In genomic region chr10:131908151-131908550, GRCh38 we compare ENCODE assay signal across 1 cellular context.
A peak's percentile ranks its signal among the peaks of the same experiment; 100 is the strongest.
TF ChIP-seq lines count a peak whose summit lies in the region.

No MANE protein-coding gene starts in this region.

TF ChIP-seq in HepG2, 621 proteins besides CTCF, POLR2A, EP300 and RAD21 (continues in another document):
- TF ChIP-seq TRIM22 (IDR thresholded peaks at IDR 0.05), result no peak
- TF ChIP-seq REPIN1 (CRISPR knock-in tag; IDR thresholded peaks at IDR 0.05; ENCODE audit: borderline replicate concordance, low read depth), result no peak
- no peak for TF ChIP-seq NRL (CRISPR knock-in tag; IDR thresholded peaks at IDR 0.05; ENCODE audit: borderline replicate concordance)
- TF ChIP-seq EED (CRISPR knock-in tag; IDR thresholded peaks at IDR 0.05), result no peak
- TF ChIP-seq NR0B2 (CRISPR knock-in tag; IDR thresholded peaks at IDR 0.05), result no peak
- TF ChIP-seq ZNF326 (CRISPR knock-in tag; IDR thresholded peaks at IDR 0.05; ENCODE audit: borderline replicate concordance), result no peak
- no peak for TF ChIP-seq ELK4 (CRISPR knock-in tag; IDR thresholded peaks at IDR 0.05; ENCODE audit: borderline replicate concordance)
- no peak for TF ChIP-seq KMT2B (CRISPR knock-in tag; IDR thresholded peaks at IDR 0.05)
- TF ChIP-seq NCOA5 (CRISPR knock-in tag; IDR thresholded peaks at IDR 0.05), result no peak
- TF ChIP-seq HNF4A (CRISPR knock-in tag; IDR thresholded peaks at IDR 0.05), result peak; percentile 43; the same call in 1 of the 2 replicates
- no peak for TF ChIP-seq ZHX1 (CRISPR knock-in tag; IDR thresholded peaks at IDR 0.05; ENCODE audit: low read depth)
- TF ChIP-seq ZNF660 (CRISPR knock-in tag; IDR thresholded peaks at IDR 0.05; ENCODE audit: borderline replicate concordance, low read depth), result no peak
- TF ChIP-seq CENPT (CRISPR knock-in tag; IDR thresholded peaks at IDR 0.05; ENCODE audit: low read depth), result no peak
- no peak for TF ChIP-seq PCBP2 (optimal IDR thresholded peaks at IDR 0.05; ENCODE audit: low read depth, low read length, poor library complexity, severe bottlenecking)
- TF ChIP-seq ZSCAN12 (CRISPR knock-in tag; IDR thresholded peaks at IDR 0.05), result no peak
- no peak for TF ChIP-seq ZNF468 (CRISPR knock-in tag; IDR thresholded peaks at IDR 0.05)
- no peak for TF ChIP-seq ZBTB38 (CRISPR knock-in tag; IDR thresholded peaks at IDR 0.05)
- TF ChIP-seq FOXP4 (CRISPR knock-in tag; IDR thresholded peaks at IDR 0.05), result 0 out of 2 replicates have a peak, but pooled peaks have one; percentile 25
- TF ChIP-seq ZNF225 (CRISPR knock-in tag; IDR thresholded peaks at IDR 0.05), result no peak
- no peak for TF ChIP-seq TBX3 (IDR thresholded peaks at IDR 0.05; ENCODE audit: borderline replicate concordance)
- TF ChIP-seq SIX4 (CRISPR knock-in tag; IDR thresholded peaks at IDR 0.05), result no peak
- TF ChIP-seq ZNF382 (CRISPR knock-in tag; IDR thresholded peaks at IDR 0.05; ENCODE audit: borderline replicate concordance), result no peak
- TF ChIP-seq ZFP1 (CRISPR knock-in tag; IDR thresholded peaks at IDR 0.05), result no peak
- no peak for TF ChIP-seq ZFP62 (CRISPR knock-in tag; IDR thresholded peaks at IDR 0.05)
- no peak for TF ChIP-seq DNMT1 (CRISPR knock-in tag; IDR thresholded peaks at IDR 0.05)
- no peak for TF ChIP-seq SOX13 (IDR thresholded peaks at IDR 0.05)
- TF ChIP-seq SOX13 (CRISPR knock-in tag; conservative IDR thresholded peaks at IDR 0.05 in 1 of 2, IDR thresholded peaks at IDR 0.05 in 1 of 2), result peak in 1 of 2 experiments; percentile 55; a peak in 2 of 4 replicates
- no peak for TF ChIP-seq FOXK1 (CRISPR knock-in tag; IDR thresholded peaks at IDR 0.05; ENCODE audit: borderline replicate concordance, low read depth)
- no peak for TF ChIP-seq PRDM15 (CRISPR knock-in tag; IDR thresholded peaks at IDR 0.05)
- TF ChIP-seq TEAD3 (CRISPR knock-in tag; optimal IDR thresholded peaks at IDR 0.05; ENCODE audit: borderline replicate concordance), result peak; percentile 12
- no peak for TF ChIP-seq ZFX (CRISPR knock-in tag; IDR thresholded peaks at IDR 0.05; ENCODE audit: low read depth)
- TF ChIP-seq IKZF1 (IDR thresholded peaks at IDR 0.05), result no peak
- TF ChIP-seq SRSF4 (IDR thresholded peaks at IDR 0.05; ENCODE audit: low read depth, low read length, poor library complexity, severe bottlenecking), result no peak
- no peak for TF ChIP-seq CCDC6 (CRISPR knock-in tag; IDR thresholded peaks at IDR 0.05)
- no peak for TF ChIP-seq ARHGAP35 (CRISPR knock-in tag; IDR thresholded peaks at IDR 0.05; ENCODE audit: borderline replicate concordance)
- no peak for TF ChIP-seq PITX1 (CRISPR knock-in tag; IDR thresholded peaks at IDR 0.05)
- TF ChIP-seq PBX3 (CRISPR knock-in tag; IDR thresholded peaks at IDR 0.05; ENCODE audit: borderline replicate concordance), result no peak
- no peak for TF ChIP-seq GABPB1 (CRISPR knock-in tag; IDR thresholded peaks at IDR 0.05)
- TF ChIP-seq ZNF772 (CRISPR knock-in tag; IDR thresholded peaks at IDR 0.05), result no peak
- no peak for TF ChIP-seq ZXDC (CRISPR knock-in tag; IDR thresholded peaks at IDR 0.05)
- no peak for TF ChIP-seq ZNF34 (CRISPR knock-in tag; IDR thresholded peaks at IDR 0.05; ENCODE audit: borderline replicate concordance)
- no peak for TF ChIP-seq ZBTB7A (CRISPR knock-in tag; IDR thresholded peaks at IDR 0.05)
- TF ChIP-seq ZNF891 (CRISPR knock-in tag; IDR thresholded peaks at IDR 0.05), result no peak
- TF ChIP-seq ZNF205 (CRISPR knock-in tag; IDR thresholded peaks at IDR 0.05), result no peak
- no peak for TF ChIP-seq MBNL3 (CRISPR knock-in tag; conservative IDR thresholded peaks at IDR 0.05)
- TF ChIP-seq TSC22D2 (CRISPR knock-in tag; IDR thresholded peaks at IDR 0.05; ENCODE audit: borderline replicate concordance), result no peak
- TF ChIP-seq ZBTB20 (CRISPR knock-in tag; IDR thresholded peaks at IDR 0.05; ENCODE audit: borderline replicate concordance, low read depth), result 0 out of 2 replicates have a peak, but pooled peaks have one; percentile 26
- no peak for TF ChIP-seq MLXIP (CRISPR knock-in tag; IDR thresholded peaks at IDR 0.05; ENCODE audit: borderline replicate concordance)
